In the genomic region with DNA sequence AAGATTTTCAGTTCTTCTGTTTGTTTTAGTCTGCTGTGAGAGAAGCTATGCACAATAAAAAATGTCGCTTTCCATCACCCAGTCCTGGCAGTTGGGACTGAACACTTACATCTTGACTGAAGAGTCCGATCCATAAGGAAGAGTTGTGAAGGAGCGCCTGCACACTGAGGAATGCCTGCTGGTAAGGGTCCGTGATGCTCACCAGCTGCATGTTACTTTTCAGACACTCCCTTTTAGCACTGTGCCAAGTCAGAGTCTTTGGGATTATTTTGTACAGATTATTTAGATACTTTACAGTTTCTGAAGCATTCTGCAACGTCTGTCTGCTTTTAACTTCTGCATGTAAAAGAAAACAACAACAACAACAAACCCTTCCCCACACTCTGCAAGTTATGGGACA, we compare ENCODE assay signal across 35 cellular contexts.
"Had no signal": no experiment of that assay in that cellular context is flagged by ENCODE, and none has a peak within 500 bp of the region (broad histone marks: within the 10 kb centered on the region; RNA-seq: fewer than 3 reads in every experiment).

No MANE protein-coding gene starts in this region.

- H3K27ac ChIP-seq: ascending aorta, breast epithelium, cardiac muscle cell, colonic mucosa, epithelial cell of prostate, esophagus squamous epithelium, foreskin keratinocyte, gastrocnemius medialis, heart left ventricle, WERI-Rb-1 had no signal

- H3K27me3 Mint-ChIP-seq: activated B cell treated with CpG ODN at 0.5 μM for 24 hours; activated CD4-positive, alpha-beta memory T cell treated with anti-CD3 and anti-CD28 coated beads, Interleukin-2, amount 10 ng/mL, durations not matched to agents 7 days and 5 days; activated naive CD4-positive, alpha-beta T cell treated with anti-CD3 and anti-CD28 coated beads, Interleukin-2, amount 10 ng/mL, durations not matched to agents 7 days and 5 days; activated naive CD8-positive, alpha-beta T cell treated with anti-CD3 and anti-CD28 coated beads, Interleukin-2, amount 10 ng/mL, durations not matched to agents 7 days and 5 days; activated T-cell treated with anti-CD3 and anti-CD28 coated beads, Interleukin-2, amount 50 U/mL, for 24 hours; T-helper 17 cell had no signal

- H3K4me1 ChIP-seq: ascending aorta, breast epithelium, colonic mucosa, esophagus squamous epithelium, foreskin keratinocyte, gastrocnemius medialis, heart left ventricle had no signal

- H3K4me3 ChIP-seq: ascending aorta, breast epithelium, cardiac muscle cell, colonic mucosa, esophagus squamous epithelium, gastrocnemius medialis, heart left ventricle had no signal

- H3K4me1 Mint-ChIP-seq: activated B cell treated with CpG ODN at 0.5 μM for 24 hours; activated CD4-positive, alpha-beta memory T cell treated with anti-CD3 and anti-CD28 coated beads, Interleukin-2, amount 10 ng/mL, durations not matched to agents 7 days and 5 days; activated naive CD4-positive, alpha-beta T cell treated with anti-CD3 and anti-CD28 coated beads, Interleukin-2, amount 10 ng/mL, durations not matched to agents 7 days and 5 days; activated naive CD8-positive, alpha-beta T cell treated with anti-CD3 and anti-CD28 coated beads, Interleukin-2, amount 10 ng/mL, durations not matched to agents 7 days and 5 days; brain; T-helper 17 cell had no signal

- H3K9me3 Mint-ChIP-seq: activated B cell treated with CpG ODN at 0.5 μM for 24 hours; activated CD4-positive, alpha-beta memory T cell treated with anti-CD3 and anti-CD28 coated beads, Interleukin-2, amount 10 ng/mL, durations not matched to agents 7 days and 5 days; activated naive CD4-positive, alpha-beta T cell treated with anti-CD3 and anti-CD28 coated beads, Interleukin-2, amount 10 ng/mL, durations not matched to agents 7 days and 5 days; activated naive CD4-positive, alpha-beta T cell treated with anti-CD3 and anti-CD28 coated beads, Interleukin-2, amount 50 U/mL, for 72 hours; activated naive CD8-positive, alpha-beta T cell treated with anti-CD3 and anti-CD28 coated beads, Interleukin-2, amount 10 ng/mL, durations not matched to agents 7 days and 5 days; activated T-cell treated with anti-CD3 and anti-CD28 coated beads, Interleukin-2, amount 50 U/mL, for 24 hours; activated T-cell treated with anti-CD3 and anti-CD28 coated beads, Interleukin-2, amount 50 U/mL, for 72 hours; brain; T-helper 2 cell treated with Interferon-gamma antibody and Interleukin-4, amounts not matched to agents 5 μg/mL and 100 μg/mL, for 36 hours had no signal

- H3K36me3 Mint-ChIP-seq: activated naive CD4-positive, alpha-beta T cell treated with anti-CD3 and anti-CD28 coated beads, Interleukin-2, amount 50 U/mL, for 72 hours; brain had no signal

- H3K9me3 ChIP-seq: ascending aorta, breast epithelium, colonic mucosa, esophagus squamous epithelium, gastrocnemius medialis had no signal

- ATAC-seq: activated CD4-positive, CD25-positive, alpha-beta regulatory T cell treated with anti-CD3 and anti-CD28 coated beads, Interleukin-2, amount 50 U/mL, for 24 hours; activated naive CD4-positive, alpha-beta T cell treated with anti-CD3 and anti-CD28 coated beads, Interleukin-2, amount 50 U/mL, for 72 hours; activated T-cell treated with anti-CD3 and anti-CD28 coated beads, Interleukin-2, amount 50 U/mL, for 72 hours; foreskin keratinocyte; gastrocnemius medialis; heart left ventricle; T-helper 17 cell had no signal

- H3K36me3 ChIP-seq: ascending aorta, breast epithelium, cardiac muscle cell, colonic mucosa, gastrocnemius medialis, WERI-Rb-1 had no signal

- H3K4me3 Mint-ChIP-seq: activated B cell treated with CpG ODN at 0.5 μM for 24 hours; activated CD4-positive, alpha-beta memory T cell treated with anti-CD3 and anti-CD28 coated beads, Interleukin-2, amount 10 ng/mL, durations not matched to agents 7 days and 5 days; activated naive CD4-positive, alpha-beta T cell treated with anti-CD3 and anti-CD28 coated beads, Interleukin-2, amount 10 ng/mL, durations not matched to agents 7 days and 5 days; activated naive CD8-positive, alpha-beta T cell treated with anti-CD3 and anti-CD28 coated beads, Interleukin-2, amount 10 ng/mL, durations not matched to agents 7 days and 5 days; activated T-cell treated with anti-CD3 and anti-CD28 coated beads, Interleukin-2, amount 50 U/mL, for 24 hours; activated T-cell treated with anti-CD3 and anti-CD28 coated beads, Interleukin-2, amount 50 U/mL, for 72 hours; brain; T-helper 17 cell; T-helper 2 cell treated with Interferon-gamma antibody and Interleukin-4, amounts not matched to agents 5 μg/mL and 100 μg/mL, for 36 hours had no signal

- H3K27ac Mint-ChIP-seq: activated B cell treated with CpG ODN at 0.5 μM for 24 hours; activated CD4-positive, alpha-beta memory T cell treated with anti-CD3 and anti-CD28 coated beads, Interleukin-2, amount 10 ng/mL, durations not matched to agents 7 days and 5 days; activated naive CD4-positive, alpha-beta T cell treated with anti-CD3 and anti-CD28 coated beads, Interleukin-2, amount 10 ng/mL, durations not matched to agents 7 days and 5 days; activated naive CD4-positive, alpha-beta T cell treated with anti-CD3 and anti-CD28 coated beads, Interleukin-2, amount 50 U/mL, for 72 hours; activated naive CD8-positive, alpha-beta T cell treated with anti-CD3 and anti-CD28 coated beads, Interleukin-2, amount 10 ng/mL, durations not matched to agents 7 days and 5 days; activated T-cell treated with anti-CD3 and anti-CD28 coated beads, Interleukin-2, amount 50 U/mL, for 24 hours; activated T-cell treated with anti-CD3 and anti-CD28 coated beads, Interleukin-2, amount 50 U/mL, for 72 hours; brain; T-helper 17 cell; T-helper 2 cell treated with Interferon-gamma antibody and Interleukin-4, amounts not matched to agents 5 μg/mL and 100 μg/mL, for 36 hours had no signal

- H3K27me3 ChIP-seq: ascending aorta, breast epithelium, cardiac muscle cell, colonic mucosa, esophagus squamous epithelium, foreskin keratinocyte, gastrocnemius medialis, heart left ventricle had no signal

- DNase-seq: activated B cell treated with CpG ODN at 0.5 μM for 24 hours; activated CD4-positive, alpha-beta memory T cell treated with anti-CD3 and anti-CD28 coated beads, Interleukin-2, amount 10 ng/mL, durations not matched to agents 7 days and 5 days; activated CD4-positive, alpha-beta T cell treated with anti-CD3 and anti-CD28 coated beads for 48 hours; activated CD4-positive, alpha-beta T cell treated with anti-CD3 and anti-CD28 coated beads, Interleukin-2, amount 50 U/mL, for 4 hours; activated CD8-positive, alpha-beta memory T cell treated with anti-CD3 and anti-CD28 coated beads, Interleukin-2, amount 50 U/mL, for 48 hours; activated gamma-delta T cell; activated naive CD4-positive, alpha-beta T cell; activated naive CD4-positive, alpha-beta T cell treated with anti-CD3 and anti-CD28 coated beads, Interleukin-2, amount 10 ng/mL, durations not matched to agents 7 days and 5 days; activated naive CD8-positive, alpha-beta T cell treated with anti-CD3 and anti-CD28 coated beads, Interleukin-2, amount 10 ng/mL, durations not matched to agents 7 days and 5 days; activated T-cell treated with anti-CD3 and anti-CD28 coated beads for 4 hours; activated T-cell treated with anti-CD3 and anti-CD28 coated beads, Interleukin-2, amount 50 U/mL, for 24 hours; activated T-cell treated with anti-CD3 and anti-CD28 coated beads, Interleukin-2, amount 50 U/mL, for 72 hours; central memory CD4-positive, alpha-beta T cell; cerebellar nuclear complex; colonic mucosa; effector CD8-positive, alpha-beta T cell; esophagus squamous epithelium; foreskin keratinocyte; gastrocnemius medialis; glutamatergic neuron; heart left ventricle; T-helper 1 cell; T-helper 17 cell; T1000; WERI-Rb-1 had no signal

- FAIRE-seq: endometrium, endothelial cell of umbilical vein had no signal
